Comparison of ENCODE assay signal across 9 cellular contexts in the genomic region with DNA sequence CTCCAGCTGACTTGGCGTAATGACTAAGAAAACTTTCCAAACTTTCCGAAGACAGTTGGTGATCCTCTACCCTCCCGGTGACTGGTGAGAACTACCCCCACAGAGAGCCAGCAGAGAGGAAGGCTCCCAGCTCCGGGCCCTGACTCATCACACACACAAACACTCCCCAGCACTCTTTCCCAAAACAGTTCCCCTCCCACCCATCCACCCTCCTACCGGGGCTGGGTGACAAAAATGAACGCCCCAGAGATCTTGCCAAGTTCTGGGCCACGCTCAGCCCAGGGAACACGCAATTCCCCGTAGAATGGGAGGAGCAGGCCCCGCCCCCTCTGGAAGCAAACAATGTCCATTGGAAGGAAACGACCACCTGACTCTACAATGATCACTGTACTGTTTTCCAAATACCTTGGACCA. TPM values are rescaled to one million over a fixed set of nuclear protein-coding genes. Genes with fewer than 3 reads are reported as not detected.
DNase-seq lines count a peak whose midpoint lies in the region; ATAC-seq and TF ChIP-seq lines count a peak whose summit lies in the region.
"Had no signal": no experiment of that assay in that cellular context is flagged by ENCODE, and none has a peak within 500 bp of the region (broad histone marks: within the 10 kb centered on the region; RNA-seq: fewer than 3 reads in every experiment).

No MANE protein-coding gene starts in this region.

- H3K4me1 Mint-ChIP-seq in activated T-helper 17 cell treated with anti-CD3 and anti-CD28 coated beads, Interleukin-2, amount 50 U/mL, for 72 hours, result peaks cover 4% of the 10 kb centered on the region
- H3K4me1 Mint-ChIP-seq in type B pancreatic cell (ENCODE audit: unreplicated experiment) (peaks cover 16% of the 10 kb centered on the region), H9 (peaks cover 35 to 37% of the 10 kb centered on the region in 2 experiments)

- H3K23ac ChIP-seq in H9 (ENCODE audit: insufficient read length, low read depth, low read length), result no peak overlapping the region

- no peak overlapping the region for H3T11ph ChIP-seq in H9 (ENCODE audit: low read length)

- H3K36me3 ChIP-seq in heart left ventricle (no peaks in the 10 kb centered on the region), skeletal muscle tissue (ENCODE audit: control insufficient read depth in 3 of 3, insufficient read depth in 3 of 3, low read length in 3 of 3) (no peaks in the 10 kb centered on the region)

- H3K18ac ChIP-seq in H9 (ENCODE audit: insufficient read length, low read depth, low read length), result no peak overlapping the region

- no peak overlapping the region for H2AK5ac ChIP-seq in H9 (ENCODE audit: insufficient read length, low read length)

- no peak overlapping the region for H3K4ac ChIP-seq in H9 (ENCODE audit: low read depth, low read length)

- H2BK20ac ChIP-seq in H9 (ENCODE audit: low read depth, low read length, poor library complexity, severe bottlenecking), result no peak overlapping the region

- peaks cover 0 to 32% (median 10%) of the 10 kb centered on the region in 12 donors for H3K4me1 ChIP-seq in heart left ventricle
- H3K4me1 ChIP-seq in skeletal muscle tissue (ENCODE audit: control insufficient read depth in 3 of 3, insufficient read depth in 3 of 3, low read length in 3 of 3), result peaks cover 12 to 42% (median 40%) of the 10 kb centered on the region in 3 donors
- no peaks in the 10 kb centered on the region for H3K4me1 ChIP-seq in H9 (ENCODE audit: insufficient read depth, low read length)

- no peak overlapping the region for H3K56ac ChIP-seq in H9 (ENCODE audit: insufficient read length, low read depth, low read length)

- peak overlapping the region in 8 of 12 donors; percentile 15 to 52 (median 34) for H3K4me3 ChIP-seq in heart left ventricle
- H3K4me3 ChIP-seq in skeletal muscle tissue (ENCODE audit: low read length in 3 of 3), result peak overlapping the region; percentile 48 to 56 (median 50)

- H3K27me3 ChIP-seq in heart left ventricle (no peaks in the 10 kb centered on the region), skeletal muscle tissue (ENCODE audit: control insufficient read depth in 3 of 3, insufficient read depth in 3 of 3, low read length in 3 of 3) (peaks cover 0 to 8% (median 0%) of the 10 kb centered on the region in 3 donors), H9 (ENCODE audit: insufficient read depth, low read length) (no peaks in the 10 kb centered on the region)

- H2BK12ac ChIP-seq in H9 (ENCODE audit: insufficient read length, low read depth, low read length), result no peak overlapping the region

- H3K4me2 ChIP-seq in H9 (ENCODE audit: insufficient read depth, insufficient read length, low read length), result no peak overlapping the region

- DNase-seq in GM03348 (ENCODE audit: low spot score), result peak; percentile 90
- DNase-seq in heart left ventricle, result peak; percentile 72 to 83 (median 77)
- DNase-seq in type B pancreatic cell (ENCODE audit: extremely low spot score, unreplicated experiment), result no peak
- no peak for DNase-seq in H9
- DNase-seq in NCI-H345 treated with DMSO at 0.1 percent for 48 hours (lab: John Stamatoyannopoulos, UW; ENCODE audit: unreplicated experiment), result no peak

- H4K91ac ChIP-seq in H9 (ENCODE audit: insufficient read length, low read depth, low read length), result no peak overlapping the region

- TF ChIP-seq POLR2A in heart left ventricle (IDR thresholded peaks at IDR 0.05), result no peak

- intact Hi-C loops in heart left ventricle (cut with DNase I), result loop anchor here in 6 of 10 donors (5.0 to 10.0 kb wide), 5 partner anchors 35 to 177 kb away; a partner anchor contains a TSS

- peak overlapping the region; percentile 29 for H3K27ac Mint-ChIP-seq in activated T-helper 17 cell treated with anti-CD3 and anti-CD28 coated beads, Interleukin-2, amount 50 U/mL, for 72 hours
- no peak overlapping the region for H3K27ac Mint-ChIP-seq in type B pancreatic cell
- no peak overlapping the region for H3K27ac Mint-ChIP-seq in H9
- H3K27ac Mint-ChIP-seq: T-helper 2 cell treated with Interferon-gamma antibody and Interleukin-4, amounts not matched to agents 5 μg/mL and 100 μg/mL, for 36 hours had no signal

- no peak overlapping the region for H2AFZ ChIP-seq in H9 (ENCODE audit: low read length)

- H3K9ac ChIP-seq in skeletal muscle tissue (ENCODE audit: low read depth in 1 of 3, low read length in 3 of 3), result peak overlapping the region; percentile 40 to 75 (median 57)
- no peak overlapping the region for H3K9ac ChIP-seq in H9 (ENCODE audit: extremely low read depth, insufficient read length, low read length)

- H4K5ac ChIP-seq in H9 (ENCODE audit: insufficient read length, low read depth, low read length), result no peak overlapping the region

- ATAC-seq in activated T-helper 17 cell treated with anti-CD3 and anti-CD28 coated beads, Interleukin-2, amount 50 U/mL, for 72 hours (replicated peaks), result no peak
- ATAC-seq in heart left ventricle, result peak; percentile 63 to 82 (median 81)
- ATAC-seq in activated CD4-positive, CD25-positive, alpha-beta regulatory T cell treated with anti-CD3 and anti-CD28 coated beads, Interleukin-2, amount 50 U/mL, for 24 hours, result no peak

- no peak overlapping the region for H2BK120ac ChIP-seq in H9 (ENCODE audit: low read depth, low read length, poor library complexity, severe bottlenecking)

- TF ChIP-seq CTCF in heart left ventricle (IDR thresholded peaks at IDR 0.05) (no peak), type B pancreatic cell (conservative IDR thresholded peaks at IDR 0.05) (no peak), H9 (conservative IDR thresholded peaks at IDR 0.05) (no peak)

- H3K36me3 Mint-ChIP-seq in activated T-helper 17 cell treated with anti-CD3 and anti-CD28 coated beads, Interleukin-2, amount 50 U/mL, for 72 hours (ENCODE audit: low read depth), result no peaks in the 10 kb centered on the region
- H3K36me3 Mint-ChIP-seq in type B pancreatic cell (no peaks in the 10 kb centered on the region), H9 (ENCODE audit: insufficient read depth in 1 of 3, low read depth in 3 of 3) (no peaks in the 10 kb centered on the region)

- H3K9me3 Mint-ChIP-seq in activated T-helper 17 cell treated with anti-CD3 and anti-CD28 coated beads, Interleukin-2, amount 50 U/mL, for 72 hours, result no peaks in the 10 kb centered on the region
- H3K9me3 Mint-ChIP-seq in type B pancreatic cell, result no peaks in the 10 kb centered on the region
- no peaks in the 10 kb centered on the region for H3K9me3 Mint-ChIP-seq in H9
- H3K9me3 Mint-ChIP-seq: T-helper 2 cell treated with Interferon-gamma antibody and Interleukin-4, amounts not matched to agents 5 μg/mL and 100 μg/mL, for 36 hours had no signal

- H3K9me3 ChIP-seq in heart left ventricle (no peaks in the 10 kb centered on the region), skeletal muscle tissue (ENCODE audit: control insufficient read depth in 3 of 3, low read length in 3 of 3) (no peaks in the 10 kb centered on the region), H9 (ENCODE audit: control insufficient read depth, low read depth, low read length) (no peaks in the 10 kb centered on the region)

- H3K14ac ChIP-seq in H9 (ENCODE audit: insufficient read depth, low read length), result no peak overlapping the region

- WGBS in heart left ventricle, 4 donors, result 17 to 41% (median 25%) methylated on average over 11 of the region's 11 CpGs
- WGBS in H9 (ENCODE audit: extremely low coverage, insufficient read length, low lambda C conversion rate), result no CpG with 5 or more reads among the region's 11 CpGs

- no peak overlapping the region for H4K8ac ChIP-seq in H9 (replicated peaks; ENCODE audit: insufficient read length, low read depth, low read length)

- no peak overlapping the region for H2BK5ac ChIP-seq in H9 (ENCODE audit: insufficient read length, low read length)

- H2BK15ac ChIP-seq in H9 (ENCODE audit: low read depth, low read length), result no peak overlapping the region

- H3K27ac ChIP-seq in heart left ventricle (peak overlapping the region in 9 of 12 donors; percentile 3 to 82 (median 35)), skeletal muscle tissue (ENCODE audit: low read depth, low read length) (peak overlapping the region; percentile 82), H9 (ENCODE audit: insufficient read length, low read depth, low read length) (no peak overlapping the region)

- no peaks in the 10 kb centered on the region for H3K79me2 ChIP-seq in H9 (ENCODE audit: insufficient read depth, low read length)

- no peak overlapping the region for H3K4me3 Mint-ChIP-seq in activated T-helper 17 cell treated with anti-CD3 and anti-CD28 coated beads, Interleukin-2, amount 50 U/mL, for 72 hours
- H3K4me3 Mint-ChIP-seq in type B pancreatic cell (no peak overlapping the region), H9 (no peak overlapping the region)
- H3K4me3 Mint-ChIP-seq: T-helper 2 cell treated with Interferon-gamma antibody and Interleukin-4, amounts not matched to agents 5 μg/mL and 100 μg/mL, for 36 hours had no signal

- H4K20me1 ChIP-seq in H9 (ENCODE audit: control insufficient read depth, insufficient read depth, insufficient read length), result no peaks in the 10 kb centered on the region

- H3K27me3 Mint-ChIP-seq in activated T-helper 17 cell treated with anti-CD3 and anti-CD28 coated beads, Interleukin-2, amount 50 U/mL, for 72 hours, result peaks cover 20% of the 10 kb centered on the region
- H3K27me3 Mint-ChIP-seq in type B pancreatic cell (peaks cover 62% of the 10 kb centered on the region), H9 (ENCODE audit: low read depth) (peaks cover 20% of the 10 kb centered on the region)

- H3K79me1 ChIP-seq in H9 (ENCODE audit: insufficient read depth, low read depth, low read length, poor library complexity, severe bottlenecking), result no peaks in the 10 kb centered on the region

- H3K23me2 ChIP-seq in H9 (ENCODE audit: insufficient read length, low read depth, low read length, poor library complexity, severe bottlenecking), result peaks cover 6% of the 10 kb centered on the region

RNA-seq across cellular contexts. Expression of a gene that starts 21.3 kb away (rescaled TPM):
- 10 to 100 TPM in 1 of 2 donors, 1 to 10 TPM in 1; 7.6 to 26.2 TPM for total RNA-seq in activated T-helper 17 cell treated with anti-CD3 and anti-CD28 coated beads, Interleukin-2, amount 50 U/mL, for 72 hours
- 10 to 100 TPM; 23.4 to 56.9 (median 34.3) TPM for total RNA-seq in heart left ventricle
- polyA plus RNA-seq in heart left ventricle, result 10 to 100 TPM; 11.9 to 18.5 TPM
- total RNA-seq in skeletal muscle tissue, result 65.8 TPM
- total RNA-seq in type B pancreatic cell (ENCODE audit: low replicate concordance), result 6.3 and 50.3 TPM in 2 replicates
- 30.0 and 36.5 TPM in 2 replicates for total RNA-seq in H9 (2021)

Comparison
In these comparisons a context has a peak if more than half of its experiments do, and no peak if none do; other contexts are left out.
1. DNase-seq: peak in GM03348 (single experiment) and heart left ventricle (5 of 5); none in type B pancreatic cell (single experiment), H9 (single experiment) and NCI-H345 treated with DMSO at 0.1 percent for 48 hours (single experiment).
2. ATAC-seq: peak in heart left ventricle (4 of 4); none in activated T-helper 17 cell treated with anti-CD3 and anti-CD28 coated beads, Interleukin-2, amount 50 U/mL, for 72 hours (single experiment) and activated CD4-positive, CD25-positive, alpha-beta regulatory T cell treated with anti-CD3 and anti-CD28 coated beads, Interleukin-2, amount 50 U/mL, for 24 hours (0 of 2).